ENCODE assay signal across 14 cellular contexts in the genomic region with DNA sequence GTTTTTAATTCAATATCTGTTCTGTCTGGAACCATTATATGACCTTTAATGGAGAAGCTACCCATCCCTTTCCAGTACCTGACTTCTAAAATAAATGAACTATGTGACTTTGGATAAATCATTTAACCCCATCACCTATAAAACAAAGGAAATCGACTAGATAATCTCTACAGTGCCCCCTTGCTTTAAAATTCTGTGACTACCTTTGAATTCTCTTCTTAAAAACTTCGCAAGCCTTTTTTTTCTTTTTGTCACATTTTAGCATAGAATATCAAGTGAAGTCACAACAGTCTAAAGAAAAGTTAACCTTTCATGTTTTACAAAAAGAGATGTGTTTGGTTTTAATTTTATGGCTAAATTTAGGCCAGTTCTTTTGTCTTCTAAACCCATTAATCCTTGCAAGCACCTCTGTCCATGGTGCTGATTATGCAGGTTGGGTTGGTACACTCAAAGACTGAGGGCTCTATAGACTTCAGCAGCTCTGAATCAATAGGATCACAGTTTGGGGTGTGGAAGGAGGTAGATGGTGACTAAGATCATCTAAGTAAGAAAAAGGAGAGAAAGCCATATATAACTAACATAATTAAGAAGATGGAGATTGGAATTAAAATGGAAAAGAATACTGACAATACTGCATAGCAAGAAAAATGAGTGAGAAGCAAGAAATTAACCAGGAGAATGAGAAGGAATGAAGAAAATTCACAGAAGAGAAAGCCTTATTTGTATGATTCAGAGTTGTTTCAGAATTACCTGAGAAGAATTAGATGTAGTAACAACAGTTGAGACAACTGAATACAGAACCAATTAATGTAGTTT. TPM values are rescaled to one million over a fixed set of nuclear protein-coding genes. Genes with fewer than 3 reads are reported as not detected.
A peak's percentile ranks its signal among the peaks of the same experiment; 100 is the strongest.
DNase-seq lines count a peak whose midpoint lies in the region; ATAC-seq, FAIRE-seq and TF ChIP-seq lines count a peak whose summit lies in the region.
"Had no signal": no experiment of that assay in that cellular context is flagged by ENCODE, and none has a peak within 500 bp of the region (broad histone marks: within the 10 kb centered on the region; RNA-seq: fewer than 3 reads in every experiment).

No MANE protein-coding gene starts in this region.

- POLR2A ChIA-PET in A549 (lab: Yijun Ruan, JAX) (no interaction called here), RWPE1 (lab: Yijun Ruan, JAX; ENCODE audit: low non-redundant PET) (no interaction called here)

- H3K27me3 Mint-ChIP-seq in GM23338 (ENCODE audit: insufficient read depth, low read depth, poor library complexity) = no peaks in the 10 kb centered on the region
- H3K27me3 Mint-ChIP-seq in activated T-helper 17 cell treated with anti-CD3 and anti-CD28 coated beads, Interleukin-2, amount 50 U/mL, for 72 hours = peaks cover 13% of the 10 kb centered on the region
- H3K27me3 Mint-ChIP-seq: CD4-positive, CD25-positive, alpha-beta regulatory T cell had no signal

- H3K4me3 Mint-ChIP-seq in GM23338 = no peak overlapping the region
- no peak overlapping the region for H3K4me3 Mint-ChIP-seq in activated T-helper 17 cell treated with anti-CD3 and anti-CD28 coated beads, Interleukin-2, amount 50 U/mL, for 72 hours
- H3K4me3 Mint-ChIP-seq: CD4-positive, CD25-positive, alpha-beta regulatory T cell; naive thymus-derived CD8-positive, alpha-beta T cell had no signal

- no peaks in the 10 kb centered on the region for H4K20me1 ChIP-seq in GM23338 (replicated peaks; ENCODE audit: insufficient read depth)

- TF ChIP-seq RAD21 in A549 (conservative IDR thresholded peaks at IDR 0.05 in 1 of 2, IDR thresholded peaks at IDR 0.05 in 1 of 2) = no peak

- H3K4me3 ChIP-seq in A549 = no peak overlapping the region
- no peak overlapping the region for H3K4me3 ChIP-seq in GM23338

- CTCF ChIA-PET in A549 (lab: Yijun Ruan, JAX) = no interaction called here
- CTCF ChIA-PET in RWPE1 (lab: Yijun Ruan, JAX) = interaction anchor here (0.7 kb wide), 1 partner anchor 210 kb away, joined by 3 read pairs; no protein-coding TSS in a partner anchor

- no peaks in the 10 kb centered on the region for H3K4me1 ChIP-seq in A549
- H3K4me1 ChIP-seq in GM23338 (ENCODE audit: insufficient read depth) = no peaks in the 10 kb centered on the region

- H3K9me3 ChIP-seq in A549 = no peaks in the 10 kb centered on the region

- FAIRE-seq in A549 (lab: Jason Lieb, UNC) = no peak

- no peaks in the 10 kb centered on the region for H3K9me3 Mint-ChIP-seq in GM23338
- H3K9me3 Mint-ChIP-seq in activated T-helper 17 cell treated with anti-CD3 and anti-CD28 coated beads, Interleukin-2, amount 50 U/mL, for 72 hours = peaks cover 9% of the 10 kb centered on the region

- ATAC-seq in A549 = no peak
- ATAC-seq in GM23338 = peak; percentile 66
- ATAC-seq in GM21529 (IDR thresholded peaks at IDR 0.05; ENCODE audit: unreplicated experiment) = no peak
- ATAC-seq in activated T-helper 17 cell treated with anti-CD3 and anti-CD28 coated beads, Interleukin-2, amount 50 U/mL, for 72 hours (replicated peaks) = no peak
- ATAC-seq: naive thymus-derived CD8-positive, alpha-beta T cell had no signal

- no peaks in the 10 kb centered on the region for H3K79me2 ChIP-seq in GM23338 (replicated peaks; ENCODE audit: insufficient read depth)

- TF ChIP-seq CTCF in A549 (IDR thresholded peaks at IDR 0.05) = no peak
- TF ChIP-seq CTCF in GM23338 (conservative IDR thresholded peaks at IDR 0.05; ENCODE audit: low read depth in 2 of 2) = peak; percentile 16 to 79
- TF ChIP-seq CTCF in RWPE1 (conservative IDR thresholded peaks at IDR 0.05; ENCODE audit: low read depth) = no peak

- no peaks in the 10 kb centered on the region for H3F3A ChIP-seq in GM23338 (replicated peaks; ENCODE audit: low read depth)

- 4% methylated on average over 2 of the region's 2 CpGs for WGBS in A549 (ENCODE audit: missing lambda C conversion rate)

- peak in 1 of 2 experiments; percentile 5 for DNase-seq in A549 (ENCODE audit: low read depth in 1 of 2, low spot score in 1 of 2)
- peak; percentile 71 for DNase-seq in GM23338 (ENCODE audit: low spot score)
- DNase-seq in RWPE1 (ENCODE audit: low spot score) = peak; percentile 28
- DNase-seq in fibroblast of peridontal ligament (ENCODE audit: extremely low read depth) = peak; percentile 24
- DNase-seq in stimulated activated naive CD4-positive, alpha-beta T cell treated with Interleukin-2 at 50 U/mL for 16 hours (lab: John Stamatoyannopoulos, UW) = no peak
- no peak for DNase-seq in NCI-H526 (lab: John Stamatoyannopoulos, UW)
- DNase-seq: activated naive CD4-positive, alpha-beta T cell treated with Interleukin-2 at 50 U/mL for 16 hours; naive thymus-derived CD8-positive, alpha-beta T cell; NCI-H2227 treated with DMSO at 0.1 percent for 48 hours; stimulated activated CD4-positive, alpha-beta T cell treated with anti-CD3 and anti-CD28 coated beads, Interleukin-4, amount 100 ng/mL, for 24 hours; T-helper 9 cell had no signal

- peaks cover 8% of the 10 kb centered on the region for H3K4me1 Mint-ChIP-seq in GM23338
- no peaks in the 10 kb centered on the region for H3K4me1 Mint-ChIP-seq in activated T-helper 17 cell treated with anti-CD3 and anti-CD28 coated beads, Interleukin-2, amount 50 U/mL, for 72 hours
- H3K4me1 Mint-ChIP-seq: CD4-positive, CD25-positive, alpha-beta regulatory T cell; naive thymus-derived CD8-positive, alpha-beta T cell had no signal

- H3K27ac ChIP-seq in A549 = no peak overlapping the region
- H3K27ac ChIP-seq in GM23338 (ENCODE audit: low read depth) = no peak overlapping the region
- no peak overlapping the region for H3K27ac ChIP-seq in RWPE1

- TF ChIP-seq POLR2A in A549 (IDR thresholded peaks at IDR 0.05; ENCODE audit: low read length) = no peak

- H3K4me2 ChIP-seq in A549 = no peak overlapping the region
- H3K4me2 ChIP-seq in GM23338 = no peak overlapping the region

- no peaks in the 10 kb centered on the region for H3K27me3 ChIP-seq in GM23338 (ENCODE audit: insufficient read depth)

- no peak for TF ChIP-seq EP300 in A549 (IDR thresholded peaks at IDR 0.05)

- H3K36me3 ChIP-seq in GM23338 (ENCODE audit: insufficient read depth) = no peaks in the 10 kb centered on the region

- H3K36me3 Mint-ChIP-seq in GM23338 (ENCODE audit: low read depth) = no peaks in the 10 kb centered on the region
- H3K36me3 Mint-ChIP-seq in activated T-helper 17 cell treated with anti-CD3 and anti-CD28 coated beads, Interleukin-2, amount 50 U/mL, for 72 hours (ENCODE audit: low read depth) = no peaks in the 10 kb centered on the region
- H3K36me3 Mint-ChIP-seq: CD4-positive, CD25-positive, alpha-beta regulatory T cell; naive thymus-derived CD8-positive, alpha-beta T cell had no signal

- H2AFZ ChIP-seq in GM23338 = no peak overlapping the region

- H3K27ac Mint-ChIP-seq in GM23338 = no peak overlapping the region
- no peak overlapping the region for H3K27ac Mint-ChIP-seq in activated T-helper 17 cell treated with anti-CD3 and anti-CD28 coated beads, Interleukin-2, amount 50 U/mL, for 72 hours
- H3K27ac Mint-ChIP-seq: CD4-positive, CD25-positive, alpha-beta regulatory T cell; naive thymus-derived CD8-positive, alpha-beta T cell had no signal

- H3K9me2 ChIP-seq in GM23338 (ENCODE audit: insufficient read depth) = no peaks in the 10 kb centered on the region

TF ChIP-seq in A549, 52 proteins besides CTCF, POLR2A, EP300 and RAD21 (continues in another document):
- TF ChIP-seq EHMT2 (IDR thresholded peaks at IDR 0.05; ENCODE audit: low read depth) (peak; percentile 85), RARB (CRISPR knock-in tag; IDR thresholded peaks at IDR 0.05) (no peak)

TF ChIP-seq in GM23338, 12 proteins besides CTCF, POLR2A, EP300 and RAD21:
- TF ChIP-seq NANOG (IDR thresholded peaks at IDR 0.05; ENCODE audit: borderline replicate concordance) (no peak), REST (IDR thresholded peaks at IDR 0.05; ENCODE audit: unreplicated experiment) (peak; percentile 86)

RNA-seq across cellular contexts. Expression of gene TBX15, which starts 59.2 kb away (rescaled TPM):
- polyA plus RNA-seq in A549 (2011; rRNA removed) = 0.04 and 0.08 TPM in 2 replicates
- polyA plus RNA-seq in A549 (2012; cell fraction: cytosol; rRNA removed) = 0.01 and 0.03 TPM in 2 replicates
- polyA plus RNA-seq in A549 (2012; cell fraction: nucleus; rRNA removed) = 0.01 and 0.02 TPM in 2 replicates
- 0.03 TPM in 1 of 3 replicates, not detected in the others for polyA plus RNA-seq in A549 (2017; fragmentation: RNase III; extraction: RNeasy Plus Mini Kit Qiagen cat#74134 plus additional on column Dnase treatment)
- polyA minus RNA-seq in A549 (2011; rRNA and poly(A)+ RNA removed) = 0.21 TPM in 1 of 2 replicates, not detected in the other
- total RNA-seq in GM23338 (2014; rRNA removed; shearing (Covaris generic)) = 0.21 TPM in 1 of 2 replicates, not detected in the other
- polyA plus RNA-seq in GM23338 (2016; fragmentation: Nextera tagmentation; extraction: Ambion mirVana) = not detected in 2 replicates
- not detected for total RNA-seq in activated T-helper 17 cell treated with anti-CD3 and anti-CD28 coated beads, Interleukin-2, amount 50 U/mL, for 72 hours
- total RNA-seq: CD4-positive, CD25-positive, alpha-beta regulatory T cell; naive thymus-derived CD8-positive, alpha-beta T cell had no signal
- polyA plus RNA-seq: CD4-positive, CD25-positive, alpha-beta regulatory T cell; naive thymus-derived CD8-positive, alpha-beta T cell had no signal

Comparison
In these comparisons a context has a peak if more than half of its experiments do, and no peak if none do; other contexts are left out.
1. DNase-seq: peak in GM23338 (single experiment), RWPE1 (single experiment) and fibroblast of peridontal ligament (single experiment); none in stimulated activated naive CD4-positive, alpha-beta T cell treated with Interleukin-2 at 50 U/mL for 16 hours (single experiment) and NCI-H526 (0 of 2).
2. CTCF ChIP-seq: peak in GM23338 (2 of 2); none in A549 (single experiment) and RWPE1 (single experiment).